Comparison of ENCODE assay signal across 1 cellular context in the genomic region with DNA sequence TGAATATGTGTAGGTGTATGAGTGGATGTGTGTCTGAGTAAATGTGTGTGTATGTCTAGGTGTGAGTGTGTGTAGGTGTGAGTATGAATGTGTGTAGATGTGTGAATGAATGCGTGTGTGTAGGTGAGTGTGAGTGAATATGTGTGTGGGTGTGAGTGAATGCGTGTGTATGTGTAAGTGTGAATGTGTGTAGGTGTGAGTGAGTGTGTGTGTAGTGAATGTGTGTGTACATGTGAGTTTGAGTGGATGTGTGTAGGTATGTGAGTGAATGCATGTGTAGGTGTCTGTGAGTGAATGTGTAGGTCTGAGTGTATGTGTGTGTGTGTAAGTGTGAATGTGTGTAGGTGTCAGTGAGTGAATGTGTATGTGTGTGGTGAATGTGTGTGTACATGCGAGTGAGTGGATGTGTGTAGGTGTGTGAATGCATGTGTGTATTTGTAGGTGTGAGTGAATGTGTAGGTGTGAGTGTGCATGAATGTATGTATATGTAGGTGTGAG.
TF ChIP-seq lines count a peak whose summit lies in the region.

No MANE protein-coding gene starts in this region.

TF ChIP-seq in IMR-90, 13 proteins besides CTCF, POLR2A, EP300 and RAD21 (continued from another document):
- TF ChIP-seq SMC3 (IDR thresholded peaks at IDR 0.05; ENCODE audit: low read depth, low read length): no peak
- TF ChIP-seq, protein P1, sequence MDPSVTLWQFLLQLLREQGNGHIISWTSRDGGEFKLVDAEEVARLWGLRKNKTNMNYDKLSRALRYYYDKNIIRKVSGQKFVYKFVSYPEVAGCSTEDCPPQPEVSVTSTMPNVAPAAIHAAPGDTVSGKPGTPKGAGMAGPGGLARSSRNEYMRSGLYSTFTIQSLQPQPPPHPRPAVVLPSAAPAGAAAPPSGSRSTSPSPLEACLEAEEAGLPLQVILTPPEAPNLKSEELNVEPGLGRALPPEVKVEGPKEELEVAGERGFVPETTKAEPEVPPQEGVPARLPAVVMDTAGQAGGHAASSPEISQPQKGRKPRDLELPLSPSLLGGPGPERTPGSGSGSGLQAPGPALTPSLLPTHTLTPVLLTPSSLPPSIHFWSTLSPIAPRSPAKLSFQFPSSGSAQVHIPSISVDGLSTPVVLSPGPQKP (IDR thresholded peaks at IDR 0.05; ENCODE audit: borderline replicate concordance, low read depth, low read length): no peak
